In the genomic region with DNA sequence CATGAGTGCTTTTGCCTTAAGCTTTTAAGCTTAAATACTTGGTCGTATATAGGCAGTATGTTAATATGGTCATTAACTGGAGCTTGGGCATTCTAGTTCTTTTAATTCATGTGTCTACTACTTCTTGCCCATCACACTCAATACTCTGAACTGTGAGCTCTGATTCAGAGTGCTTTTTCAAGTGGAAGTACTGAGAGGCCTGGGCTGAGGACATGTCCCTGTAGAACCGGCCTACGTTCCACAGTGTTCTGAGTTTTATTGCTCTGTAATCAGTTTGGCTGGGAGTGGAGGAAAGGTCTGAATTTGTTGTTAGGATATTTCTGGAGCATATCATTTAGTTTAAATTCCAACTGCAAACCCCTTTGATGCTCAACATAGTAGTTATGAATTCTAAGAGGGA, we compare ENCODE assay signal across 26 cellular contexts.
"Had no signal": no experiment of that assay in that cellular context is flagged by ENCODE, and none has a peak within 500 bp of the region (broad histone marks: within the 10 kb centered on the region; RNA-seq: fewer than 3 reads in every experiment).

No MANE protein-coding gene starts in this region.

- DNase-seq: naive thymus-derived CD8-positive, alpha-beta T cell; nephron progenitor cell; nucleus accumbens; pancreas; retina; right cardiac atrium; right lobe of liver; sigmoid colon; small intestine; stimulated activated CD4-positive, alpha-beta T cell treated with anti-CD3 and anti-CD28 coated beads, Interleukin-15, amount 100 ng/mL, for 24 hours; stimulated activated CD4-positive, alpha-beta T cell treated with anti-CD3 and anti-CD28 coated beads, Interleukin-2, amount 100 ng/mL, for 24 hours; stimulated activated CD4-positive, alpha-beta T cell treated with anti-CD3 and anti-CD28 coated beads, Interleukin-2, amount 100 ng/mL, for 48 hours; stimulated activated CD4-positive, alpha-beta T cell treated with anti-CD3 and anti-CD28 coated beads, Interleukin-4, amount 100 ng/mL, for 24 hours; stimulated activated naive B cell treated with anti-CD40 and anti-IgM and Interleukin-4, amounts not matched to agents 10 μg/mL and 1 μg/mL and 100 μg/mL, for 72 hours; stimulated activated naive CD4-positive, alpha-beta T cell treated with Interleukin-2 at 50 U/mL for 16 hours; stomach; thyroid gland; trophoblast cell; upper lobe of left lung had no signal

- H3K4me3 ChIP-seq: pancreas, prostate gland, right lobe of liver, sigmoid colon, stomach, thoracic aorta, thyroid gland, tibial nerve, upper lobe of left lung, vagina had no signal

- H3K27me3 ChIP-seq: neutrophil, pancreas, right lobe of liver, sigmoid colon, stomach, thyroid gland, tibial nerve, upper lobe of left lung, vagina had no signal

- H3K4me1 ChIP-seq: pancreas, prostate gland, right lobe of liver, sigmoid colon, stomach, thyroid gland, tibial nerve, upper lobe of left lung, vagina had no signal

- ATAC-seq: naive thymus-derived CD8-positive, alpha-beta T cell; natural killer cell treated with Interleukin-12 subunit alpha and Interleukin-12 subunit beta and Interleukin-15 and Interleukin-18, amount 100 ng/mL, for 72 hours; pancreas; right cardiac atrium; right lobe of liver; stimulated activated effector memory CD8-positive, alpha-beta T cell treated with anti-CD3 and anti-CD28 coated beads, Interleukin-12 subunit alpha, Interleukin-12 subunit beta, amount 100 ng/mL, for 72 hours; stimulated activated naive B cell treated with anti-CD40 and anti-IgM and Interleukin-4, amounts not matched to agents 10 μg/mL and 1 μg/mL and 100 μg/mL, for 72 hours had no signal

- H3K9me3 ChIP-seq: neutrophil, pancreas, prostate gland, right lobe of liver, thoracic aorta, thyroid gland, vagina had no signal

- H3K27ac ChIP-seq: neutrophil, pancreas, prostate gland, right lobe of liver, sigmoid colon, stomach, thoracic aorta, thyroid gland, tibial nerve, upper lobe of left lung, vagina had no signal

- H3K36me3 ChIP-seq: neutrophil, pancreas, prostate gland, right lobe of liver, sigmoid colon, stomach, thoracic aorta, thyroid gland, tibial nerve, upper lobe of left lung, vagina had no signal
